Comparison of ENCODE assay signal across 8 cellular contexts in genomic region chr18:3305354-3305762, GRCh38. TPM values are rescaled to one million over a fixed set of nuclear protein-coding genes. Genes with fewer than 3 reads are reported as not detected.
DNase-seq lines count a peak whose midpoint lies in the region; ATAC-seq and TF ChIP-seq lines count a peak whose summit lies in the region.

No MANE protein-coding gene starts in this region.

- TF ChIP-seq CTCF in lower lobe of right lung (IDR thresholded peaks at IDR 0.05), result no peak

- H3K4me1 Mint-ChIP-seq in activated T-helper 17 cell treated with anti-CD3 and anti-CD28 coated beads, Interleukin-2, amount 50 U/mL, for 72 hours, result peaks cover 18% of the 10 kb centered on the region

- H3K4me3 Mint-ChIP-seq in activated T-helper 17 cell treated with anti-CD3 and anti-CD28 coated beads, Interleukin-2, amount 50 U/mL, for 72 hours, result peak overlapping the region; percentile 84

- H3K4me1 ChIP-seq in lower lobe of right lung, result no peaks in the 10 kb centered on the region

- no peaks in the 10 kb centered on the region for H3K36me3 ChIP-seq in lower lobe of right lung

- H3K27ac ChIP-seq in lower lobe of right lung, result no peak overlapping the region

- intact Hi-C loops in lower lobe of right lung (cut with DNase I), result no loop called here

- peak overlapping the region; percentile 96 for H3K27ac Mint-ChIP-seq in activated T-helper 17 cell treated with anti-CD3 and anti-CD28 coated beads, Interleukin-2, amount 50 U/mL, for 72 hours

- peaks cover 5% of the 10 kb centered on the region for H3K36me3 Mint-ChIP-seq in activated T-helper 17 cell treated with anti-CD3 and anti-CD28 coated beads, Interleukin-2, amount 50 U/mL, for 72 hours (ENCODE audit: low read depth)

- no peaks in the 10 kb centered on the region for H3K27me3 ChIP-seq in lower lobe of right lung (ENCODE audit: low read depth)

- H3K27me3 Mint-ChIP-seq in activated T-helper 17 cell treated with anti-CD3 and anti-CD28 coated beads, Interleukin-2, amount 50 U/mL, for 72 hours, result peaks cover 5% of the 10 kb centered on the region

- ATAC-seq in activated T-helper 17 cell treated with anti-CD3 and anti-CD28 coated beads, Interleukin-2, amount 50 U/mL, for 72 hours (replicated peaks), result peak; percentile 97
- ATAC-seq in lower lobe of right lung, result peak; percentile 14 to 74
- ATAC-seq in GM19455 (IDR thresholded peaks at IDR 0.05; ENCODE audit: unreplicated experiment), result no peak

- in situ Hi-C loops in G401 (cut with HindIII; ENCODE audit: low sequenced_read_pairs), result no loop called here

- no peaks in the 10 kb centered on the region for H3K9me3 ChIP-seq in lower lobe of right lung

- H3K9me3 Mint-ChIP-seq in activated T-helper 17 cell treated with anti-CD3 and anti-CD28 coated beads, Interleukin-2, amount 50 U/mL, for 72 hours, result no peaks in the 10 kb centered on the region

- no peak overlapping the region for H3K4me3 ChIP-seq in lower lobe of right lung

- DNase-seq in G401 (ENCODE audit: low spot score) (peak; percentile 23), LHCN-M2 (ENCODE audit: low read depth) (peak; percentile 92), lower lobe of right lung (no peak), mucosa of gallbladder (ENCODE audit: low spot score) (no peak), NCI-H748 treated with DMSO at 0.1 percent for 48 hours (lab: John Stamatoyannopoulos, UW) (no peak), islet precursor cell (no peak)

RNA-seq across cellular contexts. Expression of gene MYL12B, which starts 43.4 kb away (rescaled TPM):
- 803 and 820 TPM in 2 replicates for total RNA-seq in G401 (2014; rRNA removed; shearing (Covaris generic))
- 378 and 399 TPM in 2 replicates for total RNA-seq in LHCN-M2 (2014; rRNA removed)
- 781 TPM for polyA plus RNA-seq in LHCN-M2 (2012)
- total RNA-seq in activated T-helper 17 cell treated with anti-CD3 and anti-CD28 coated beads, Interleukin-2, amount 50 U/mL, for 72 hours, result 100 to 1,000 TPM; 206 to 271 TPM
- total RNA-seq in lower lobe of right lung, result 318 TPM
- 342 TPM for total RNA-seq in mucosa of gallbladder

RNA-seq across cellular contexts. Expression of gene MYL12A, which starts 57.8 kb away (rescaled TPM):
- 1,097 and 1,243 TPM in 2 replicates for total RNA-seq in G401 (2014; rRNA removed; shearing (Covaris generic))
- total RNA-seq in LHCN-M2 (2014; rRNA removed) (648 and 690 TPM in 2 replicates), lower lobe of right lung (481 TPM), mucosa of gallbladder (369 TPM)
- 931 TPM for polyA plus RNA-seq in LHCN-M2 (2012)
- 100 to 1,000 TPM; 392 to 483 TPM for total RNA-seq in activated T-helper 17 cell treated with anti-CD3 and anti-CD28 coated beads, Interleukin-2, amount 50 U/mL, for 72 hours

Comparison
In these comparisons a context has a peak if more than half of its experiments do, and no peak if none do; other contexts are left out.
1. DNase-seq: peak in G401 (single experiment) and LHCN-M2 (single experiment); none in lower lobe of right lung (single experiment), mucosa of gallbladder (single experiment), NCI-H748 treated with DMSO at 0.1 percent for 48 hours (single experiment) and islet precursor cell (single experiment).